In genomic region chr3:124847863-124848262, GRCh38 we compare ENCODE assay signal across 37 cellular contexts. TPM values are rescaled to one million over a fixed set of nuclear protein-coding genes. Genes with fewer than 3 reads are reported as not detected.
"Had no signal": no experiment of that assay in that cellular context is flagged by ENCODE, and none has a peak within 500 bp of the region (broad histone marks: within the 10 kb centered on the region; RNA-seq: fewer than 3 reads in every experiment).

No MANE protein-coding gene starts in this region.

- H3K4me1 Mint-ChIP-seq: activated CD4-positive, alpha-beta memory T cell treated with anti-CD3 and anti-CD28 coated beads, Interleukin-2, amount 10 ng/mL, durations not matched to agents 7 days and 5 days; activated CD4-positive, alpha-beta T cell treated with anti-CD3 and anti-CD28 coated beads for 36 hours; activated CD4-positive, alpha-beta T cell treated with anti-CD3 and anti-CD28 coated beads, Interleukin-2, amount 10 ng/mL, durations not matched to agents 7 days and 5 days; activated CD8-positive, alpha-beta memory T cell treated with anti-CD3 and anti-CD28 coated beads, Interleukin-2, amount 10 ng/mL, durations not matched to agents 7 days and 5 days; activated naive CD4-positive, alpha-beta T cell treated with anti-CD3 and anti-CD28 coated beads, Interleukin-2, amount 10 ng/mL, durations not matched to agents 7 days and 5 days; activated naive CD4-positive, alpha-beta T cell treated with anti-CD3 and anti-CD28 coated beads, Interleukin-2, amount 50 U/mL, for 24 hours; activated naive CD8-positive, alpha-beta T cell treated with anti-CD3 and anti-CD28 coated beads, Interleukin-2, amount 10 ng/mL, durations not matched to agents 7 days and 5 days; activated naive CD8-positive, alpha-beta T cell treated with anti-CD3 and anti-CD28 coated beads, Interleukin-2, amount 50 U/mL, for 24 hours had no signal

- H3K9me3 ChIP-seq: body of pancreas, breast epithelium had no signal

- H3K4me1 ChIP-seq: body of pancreas had no signal

- H3K27me3 Mint-ChIP-seq: activated CD4-positive, alpha-beta T cell treated with anti-CD3 and anti-CD28 coated beads for 36 hours; activated naive CD4-positive, alpha-beta T cell treated with anti-CD3 and anti-CD28 coated beads, Interleukin-2, amount 50 U/mL, for 24 hours; activated naive CD8-positive, alpha-beta T cell; activated naive CD8-positive, alpha-beta T cell treated with anti-CD3 and anti-CD28 coated beads, Interleukin-2, amount 50 U/mL, for 24 hours; activated T-cell treated with anti-CD3 and anti-CD28 coated beads, Interleukin-2, amount 50 U/mL, for 24 hours had no signal

- H3K27ac Mint-ChIP-seq: activated CD4-positive, alpha-beta memory T cell treated with anti-CD3 and anti-CD28 coated beads, Interleukin-2, amount 10 ng/mL, durations not matched to agents 7 days and 5 days; activated CD4-positive, alpha-beta T cell treated with anti-CD3 and anti-CD28 coated beads for 36 hours; activated CD4-positive, alpha-beta T cell treated with anti-CD3 and anti-CD28 coated beads, Interleukin-2, amount 10 ng/mL, durations not matched to agents 7 days and 5 days; activated CD8-positive, alpha-beta memory T cell treated with anti-CD3 and anti-CD28 coated beads, Interleukin-2, amount 10 ng/mL, durations not matched to agents 7 days and 5 days; activated CD8-positive, alpha-beta T cell treated with anti-CD3 and anti-CD28 coated beads, Interleukin-2, amount 10 ng/mL, durations not matched to agents 7 days and 5 days; activated naive CD4-positive, alpha-beta T cell treated with anti-CD3 and anti-CD28 coated beads, Interleukin-2, amount 10 ng/mL, durations not matched to agents 7 days and 5 days; activated naive CD4-positive, alpha-beta T cell treated with anti-CD3 and anti-CD28 coated beads, Interleukin-2, amount 50 U/mL, for 24 hours; activated naive CD8-positive, alpha-beta T cell; activated naive CD8-positive, alpha-beta T cell treated with anti-CD3 and anti-CD28 coated beads, Interleukin-2, amount 10 ng/mL, durations not matched to agents 7 days and 5 days; activated naive CD8-positive, alpha-beta T cell treated with anti-CD3 and anti-CD28 coated beads, Interleukin-2, amount 50 U/mL, for 24 hours; activated T-cell treated with anti-CD3 and anti-CD28 coated beads, Interleukin-2, amount 50 U/mL, for 24 hours; activated T-helper 2 cell treated with anti-CD3 and anti-CD28 coated beads, Interferon-gamma antibody, Interleukin-2, Interleukin-4, amounts not matched to agents 10 μg/mL and 5 μg/mL and 100 μg/mL, durations not matched to agents 14 hours and 24 hours and 36 hours; T-helper 1 cell treated with Interleukin-12 subunit alpha and Interleukin-12 subunit beta and Interleukin-4 antibody, amounts not matched to agents 30 μg/mL and 1 μg/mL, for 36 hours; T-helper 2 cell treated with Interferon-gamma antibody and Interleukin-4, amounts not matched to agents 5 μg/mL and 100 μg/mL, for 36 hours had no signal

- H3K27me3 ChIP-seq: body of pancreas, brain microvascular endothelial cell, breast epithelium had no signal

- ATAC-seq: activated CD4-positive, alpha-beta T cell treated with anti-CD3 and anti-CD28 coated beads for 36 hours; activated CD4-positive, CD25-positive, alpha-beta regulatory T cell treated with anti-CD3 and anti-CD28 coated beads, Interleukin-2, amount 50 U/mL, for 24 hours; activated CD8-positive, alpha-beta memory T cell treated with anti-CD3 and anti-CD28 coated beads, Interleukin-2, amount 10 ng/mL, durations not matched to agents 7 days and 5 days; activated CD8-positive, alpha-beta T cell treated with anti-CD3 and anti-CD28 coated beads, Interleukin-2, amount 10 ng/mL, durations not matched to agents 7 days and 5 days; activated naive CD8-positive, alpha-beta T cell treated with anti-CD3 and anti-CD28 coated beads, Interleukin-2, amount 50 U/mL, for 24 hours; body of pancreas; WTC11 had no signal

- H3K4me3 Mint-ChIP-seq: activated CD4-positive, alpha-beta memory T cell treated with anti-CD3 and anti-CD28 coated beads, Interleukin-2, amount 10 ng/mL, durations not matched to agents 7 days and 5 days; activated CD4-positive, alpha-beta T cell treated with anti-CD3 and anti-CD28 coated beads for 36 hours; activated CD4-positive, alpha-beta T cell treated with anti-CD3 and anti-CD28 coated beads, Interleukin-2, amount 10 ng/mL, durations not matched to agents 7 days and 5 days; activated CD8-positive, alpha-beta memory T cell treated with anti-CD3 and anti-CD28 coated beads, Interleukin-2, amount 10 ng/mL, durations not matched to agents 7 days and 5 days; activated CD8-positive, alpha-beta T cell treated with anti-CD3 and anti-CD28 coated beads, Interleukin-2, amount 10 ng/mL, durations not matched to agents 7 days and 5 days; activated naive CD4-positive, alpha-beta T cell treated with anti-CD3 and anti-CD28 coated beads, Interleukin-2, amount 10 ng/mL, durations not matched to agents 7 days and 5 days; activated naive CD4-positive, alpha-beta T cell treated with anti-CD3 and anti-CD28 coated beads, Interleukin-2, amount 50 U/mL, for 24 hours; activated naive CD8-positive, alpha-beta T cell; activated naive CD8-positive, alpha-beta T cell treated with anti-CD3 and anti-CD28 coated beads, Interleukin-2, amount 10 ng/mL, durations not matched to agents 7 days and 5 days; activated naive CD8-positive, alpha-beta T cell treated with anti-CD3 and anti-CD28 coated beads, Interleukin-2, amount 50 U/mL, for 24 hours; activated T-cell treated with anti-CD3 and anti-CD28 coated beads, Interleukin-2, amount 50 U/mL, for 24 hours; T-helper 1 cell treated with Interleukin-12 subunit alpha and Interleukin-12 subunit beta and Interleukin-4 antibody, amounts not matched to agents 30 μg/mL and 1 μg/mL, for 36 hours; T-helper 2 cell treated with Interferon-gamma antibody and Interleukin-4, amounts not matched to agents 5 μg/mL and 100 μg/mL, for 36 hours; WTC11 had no signal

- H3K4me3 ChIP-seq: body of pancreas, breast epithelium had no signal

- H3K36me3 Mint-ChIP-seq: activated CD8-positive, alpha-beta memory T cell treated with anti-CD3 and anti-CD28 coated beads, Interleukin-2, amount 10 ng/mL, durations not matched to agents 7 days and 5 days; activated naive CD4-positive, alpha-beta T cell treated with anti-CD3 and anti-CD28 coated beads, Interleukin-2, amount 10 ng/mL, durations not matched to agents 7 days and 5 days; activated naive CD4-positive, alpha-beta T cell treated with anti-CD3 and anti-CD28 coated beads, Interleukin-2, amount 50 U/mL, for 24 hours; activated naive CD8-positive, alpha-beta T cell; activated naive CD8-positive, alpha-beta T cell treated with anti-CD3 and anti-CD28 coated beads, Interleukin-2, amount 10 ng/mL, durations not matched to agents 7 days and 5 days had no signal

- H3K27ac ChIP-seq: body of pancreas, brain microvascular endothelial cell, VCaP had no signal

- H3K36me3 ChIP-seq: breast epithelium had no signal

- H3K9me3 Mint-ChIP-seq: activated CD4-positive, alpha-beta memory T cell treated with anti-CD3 and anti-CD28 coated beads, Interleukin-2, amount 10 ng/mL, durations not matched to agents 7 days and 5 days; activated CD4-positive, alpha-beta T cell treated with anti-CD3 and anti-CD28 coated beads, Interleukin-2, amount 10 ng/mL, durations not matched to agents 7 days and 5 days; activated naive CD4-positive, alpha-beta T cell treated with anti-CD3 and anti-CD28 coated beads, Interleukin-2, amount 10 ng/mL, durations not matched to agents 7 days and 5 days; activated naive CD4-positive, alpha-beta T cell treated with anti-CD3 and anti-CD28 coated beads, Interleukin-2, amount 50 U/mL, for 24 hours; activated naive CD8-positive, alpha-beta T cell treated with anti-CD3 and anti-CD28 coated beads, Interleukin-2, amount 10 ng/mL, durations not matched to agents 7 days and 5 days; activated naive CD8-positive, alpha-beta T cell treated with anti-CD3 and anti-CD28 coated beads, Interleukin-2, amount 50 U/mL, for 24 hours; activated T-cell treated with anti-CD3 and anti-CD28 coated beads, Interleukin-2, amount 50 U/mL, for 24 hours; activated T-helper 2 cell treated with anti-CD3 and anti-CD28 coated beads, Interferon-gamma antibody, Interleukin-2, Interleukin-4, amounts not matched to agents 10 μg/mL and 5 μg/mL and 100 μg/mL, durations not matched to agents 14 hours and 24 hours and 36 hours; T-helper 1 cell treated with Interleukin-12 subunit alpha and Interleukin-12 subunit beta and Interleukin-4 antibody, amounts not matched to agents 30 μg/mL and 1 μg/mL, for 36 hours; T-helper 2 cell treated with Interferon-gamma antibody and Interleukin-4, amounts not matched to agents 5 μg/mL and 100 μg/mL, for 36 hours; WTC11 had no signal

- DNase-seq: activated CD4-positive, alpha-beta memory T cell treated with anti-CD3 and anti-CD28 coated beads, Interleukin-2, amount 10 ng/mL, durations not matched to agents 7 days and 5 days; activated CD4-positive, alpha-beta T cell treated with anti-CD3 and anti-CD28 coated beads for 1 hour; activated CD4-positive, alpha-beta T cell treated with anti-CD3 and anti-CD28 coated beads for 36 hours; activated CD4-positive, alpha-beta T cell treated with anti-CD3 and anti-CD28 coated beads for 48 hours; activated CD4-positive, alpha-beta T cell treated with anti-CD3 and anti-CD28 coated beads, Interleukin-2, amount 10 ng/mL, durations not matched to agents 7 days and 5 days; activated CD4-positive, alpha-beta T cell treated with anti-CD3 and anti-CD28 coated beads, Interleukin-2, amount 50 U/mL, for 48 hours; activated CD4-positive, CD25-positive, alpha-beta regulatory T cell; activated CD8-positive, alpha-beta memory T cell treated with anti-CD3 and anti-CD28 coated beads for 24 hours; activated CD8-positive, alpha-beta memory T cell treated with anti-CD3 and anti-CD28 coated beads, Interleukin-2, amount 10 ng/mL, durations not matched to agents 7 days and 5 days; activated CD8-positive, alpha-beta memory T cell treated with anti-CD3 and anti-CD28 coated beads, Interleukin-2, amount 50 U/mL, for 48 hours; activated CD8-positive, alpha-beta T cell treated with anti-CD3 and anti-CD28 coated beads, Interleukin-2, amount 10 ng/mL, durations not matched to agents 7 days and 5 days; activated effector memory CD4-positive, alpha-beta T cell treated with Interleukin-2 at 50 U/mL for 16 hours; activated gamma-delta T cell; activated naive CD4-positive, alpha-beta T cell treated with anti-CD3 and anti-CD28 coated beads, Interleukin-2, amount 10 ng/mL, durations not matched to agents 7 days and 5 days; activated naive CD4-positive, alpha-beta T cell treated with Interleukin-2 at 50 U/mL for 16 hours; activated naive CD8-positive, alpha-beta T cell treated with anti-CD3 and anti-CD28 coated beads, Interleukin-2, amount 10 ng/mL, durations not matched to agents 7 days and 5 days; activated naive CD8-positive, alpha-beta T cell treated with anti-CD3 and anti-CD28 coated beads, Interleukin-2, amount 50 U/mL, for 24 hours; activated T-cell treated with anti-CD3 and anti-CD28 coated beads, Interleukin-2, amount 50 U/mL, for 24 hours; activated T-cell treated with anti-CD3 and anti-CD28 coated beads, Interleukin-2, amount 50 U/mL, for 48 hours; amygdala; anterior cingulate cortex; body of pancreas; brain microvascular endothelial cell; central memory CD4-positive, alpha-beta T cell; SW 1271; T-helper 1 cell; T-helper 2 cell; T-helper 9 cell had no signal

RNA-seq across cellular contexts. Expression of gene ITGB5, which starts 39.3 kb away (rescaled TPM):
- total RNA-seq: activated CD8-positive, alpha-beta T cell treated with anti-CD3 and anti-CD28 coated beads, Interleukin-2, amount 10 ng/mL, durations not matched to agents 7 days and 5 days had no signal
